Comparison of ENCODE assay signal across 18 cellular contexts in genomic region chr17:75478508-75478907, GRCh38. TPM values are rescaled to one million over a fixed set of nuclear protein-coding genes. Genes with fewer than 3 reads are reported as not detected.
DNase-seq lines count a peak whose midpoint lies in the region; ATAC-seq and TF ChIP-seq lines count a peak whose summit lies in the region.
"Had no signal": no experiment of that assay in that cellular context is flagged by ENCODE, and none has a peak within 500 bp of the region (broad histone marks: within the 10 kb centered on the region; RNA-seq: fewer than 3 reads in every experiment).

No MANE protein-coding gene starts in this region.

- 0 out of 3 replicates have a peak, but pooled peaks cover 2% of the 10 kb centered on the region for H3K36me3 Mint-ChIP-seq in GM23338 (ENCODE audit: low read depth)
- H3K36me3 Mint-ChIP-seq: natural killer cell had no signal

- H4K20me1 ChIP-seq in GM23338 (replicated peaks; ENCODE audit: insufficient read depth) (no peaks in the 10 kb centered on the region; the same call in 1 of the 2 replicates), fibroblast of lung (ENCODE audit: control insufficient read depth, extremely low read depth, insufficient read depth, low read length) (no peaks in the 10 kb centered on the region)

- peaks cover 7% of the 10 kb centered on the region for H3K4me1 Mint-ChIP-seq in GM23338
- H3K4me1 Mint-ChIP-seq: activated naive CD8-positive, alpha-beta T cell treated with anti-CD3 and anti-CD28 coated beads, Interleukin-2, amount 10 ng/mL, durations not matched to agents 7 days and 5 days; memory B cell had no signal

- no peaks in the 10 kb centered on the region for H3K9me2 ChIP-seq in GM23338 (ENCODE audit: insufficient read depth)

- H3K9me3 ChIP-seq in NT2/D1 (ENCODE audit: insufficient read depth, low read length) (no peaks in the 10 kb centered on the region), fibroblast of lung (ENCODE audit: control insufficient read depth, insufficient read depth, low read depth, low read length) (no peaks in the 10 kb centered on the region), parathyroid adenoma (ENCODE audit: control insufficient read depth, low read length) (no peaks in the 10 kb centered on the region), esophagus squamous epithelium (no peaks in the 10 kb centered on the region)
- H3K9me3 ChIP-seq: prostate gland, thyroid gland had no signal

- H3K27ac Mint-ChIP-seq in GM23338, result peak overlapping the region; percentile 72
- H3K27ac Mint-ChIP-seq: activated naive CD8-positive, alpha-beta T cell treated with anti-CD3 and anti-CD28 coated beads, Interleukin-2, amount 10 ng/mL, durations not matched to agents 7 days and 5 days; memory B cell; natural killer cell had no signal

- H3K4me1 ChIP-seq in GM23338 (ENCODE audit: insufficient read depth) (peaks cover 5% of the 10 kb centered on the region; the same call in 1 of the 2 replicates), NT2/D1 (ENCODE audit: insufficient read depth, insufficient read length) (peaks cover 27% of the 10 kb centered on the region), fibroblast of lung (ENCODE audit: control insufficient read depth, extremely low read depth, insufficient read depth, low read length) (peaks cover 14% of the 10 kb centered on the region), parathyroid adenoma (peaks cover 6% of the 10 kb centered on the region), esophagus squamous epithelium (peaks cover 19 to 53% (median 33%) of the 10 kb centered on the region in 3 donors)
- H3K4me1 ChIP-seq: prostate gland had no signal

- H3K27ac ChIP-seq in GM23338 (ENCODE audit: low read depth) (peak overlapping the region; percentile 64), fibroblast of lung (ENCODE audit: insufficient read depth, low read length) (no peak overlapping the region), parathyroid adenoma (no peak overlapping the region), esophagus squamous epithelium (no peak overlapping the region)
- H3K27ac ChIP-seq: prostate gland, thyroid gland had no signal

- H3K79me2 ChIP-seq in GM23338 (replicated peaks; ENCODE audit: insufficient read depth) (no peaks in the 10 kb centered on the region), fibroblast of lung (ENCODE audit: control insufficient read depth, insufficient read depth, low read length) (no peaks in the 10 kb centered on the region), parathyroid adenoma (peaks cover 23% of the 10 kb centered on the region)

- H3F3A ChIP-seq in GM23338 (replicated peaks; ENCODE audit: low read depth), result no peaks in the 10 kb centered on the region

- peaks cover 15% of the 10 kb centered on the region for H3K27me3 Mint-ChIP-seq in GM23338 (ENCODE audit: insufficient read depth, low read depth, poor library complexity)
- H3K27me3 Mint-ChIP-seq: activated naive CD8-positive, alpha-beta T cell treated with anti-CD3 and anti-CD28 coated beads, Interleukin-2, amount 10 ng/mL, durations not matched to agents 7 days and 5 days; CD4-positive, alpha-beta memory T cell; memory B cell had no signal

- intact Hi-C loops in esophagus squamous epithelium (cut with DNase I), result loop anchor here (10.0 kb wide), 1 partner anchor 66 kb away; no protein-coding TSS in a partner anchor

- TF ChIP-seq POLR2A in esophagus squamous epithelium (IDR thresholded peaks at IDR 0.05), result no peak

- no peaks in the 10 kb centered on the region for H3K9me3 Mint-ChIP-seq in GM23338
- H3K9me3 Mint-ChIP-seq: activated naive CD8-positive, alpha-beta T cell treated with anti-CD3 and anti-CD28 coated beads, Interleukin-2, amount 10 ng/mL, durations not matched to agents 7 days and 5 days; CD4-positive, alpha-beta memory T cell; memory B cell; natural killer cell had no signal

- WGBS in esophagus squamous epithelium, 2 donors, result 73 to 81% methylated on average over 5 to 6 of the region's 7 CpGs

- TF ChIP-seq CTCF in GM23338 (conservative IDR thresholded peaks at IDR 0.05; ENCODE audit: low read depth in 2 of 2) (no peak), fibroblast of lung (conservative IDR thresholded peaks at IDR 0.05 in 1 of 2, IDR thresholded peaks at IDR 0.05 in 1 of 2; ENCODE audit: low read depth in 1 of 2, low read length in 2 of 2) (no peak), parathyroid adenoma (IDR thresholded peaks at IDR 0.05) (no peak), esophagus squamous epithelium (IDR thresholded peaks at IDR 0.05) (no peak)

- H3K4me3 ChIP-seq in GM23338, result no peak overlapping the region
- no peak overlapping the region for H3K4me3 ChIP-seq in NT2/D1 (ENCODE audit: insufficient read length, low read depth)
- H3K4me3 ChIP-seq in fibroblast of lung (replicated peaks in 1 of 4; ENCODE audit: control extremely low read depth in 1 of 4, insufficient read depth in 1 of 4, low read depth in 3 of 4, low read length in 4 of 4), result no peak overlapping the region
- H3K4me3 ChIP-seq in parathyroid adenoma (ENCODE audit: low read depth, low read length), result no peak overlapping the region
- H3K4me3 ChIP-seq in esophagus squamous epithelium, result no peak overlapping the region
- H3K4me3 ChIP-seq: prostate gland, thyroid gland had no signal

- H2AFZ ChIP-seq in GM23338, result no peak overlapping the region
- no peak overlapping the region for H2AFZ ChIP-seq in fibroblast of lung (ENCODE audit: low read length)
- no peak overlapping the region for H2AFZ ChIP-seq in parathyroid adenoma

- DNase-seq in GM23338 (ENCODE audit: low spot score) (peak; percentile 38), NT2/D1 (ENCODE audit: low read depth, low spot score) (no peak), fibroblast of lung (ENCODE audit: low read depth in 2 of 2) (peak; percentile 24 to 28), esophagus squamous epithelium (lab: John Stamatoyannopoulos, UW) (no peak), amniotic stem cell (lab: John Stamatoyannopoulos, UW) (no peak)
- DNase-seq: activated naive CD8-positive, alpha-beta T cell treated with anti-CD3 and anti-CD28 coated beads, Interleukin-2, amount 10 ng/mL, durations not matched to agents 7 days and 5 days; caudate nucleus; CD4-positive, alpha-beta memory T cell; effector memory CD4-positive, alpha-beta T cell; natural killer cell; NCI-H1694 treated with DMSO at 0.1 percent for 48 hours; stimulated activated naive CD4-positive, alpha-beta T cell; thyroid gland had no signal

- H3K4me3 Mint-ChIP-seq in GM23338, result no peak overlapping the region
- H3K4me3 Mint-ChIP-seq: activated naive CD8-positive, alpha-beta T cell treated with anti-CD3 and anti-CD28 coated beads, Interleukin-2, amount 10 ng/mL, durations not matched to agents 7 days and 5 days; CD4-positive, alpha-beta memory T cell; memory B cell; natural killer cell had no signal

- H3K4me2 ChIP-seq in GM23338, result peak overlapping the region; percentile 51; the same call in 1 of the 2 replicates
- H3K4me2 ChIP-seq in fibroblast of lung (ENCODE audit: extremely low read depth, insufficient read depth, low read length), result no peak overlapping the region
- H3K4me2 ChIP-seq in parathyroid adenoma (ENCODE audit: low read length), result peak overlapping the region; percentile 17

- H3K27me3 ChIP-seq in GM23338 (ENCODE audit: insufficient read depth), result no peaks in the 10 kb centered on the region
- H3K27me3 ChIP-seq in NT2/D1 (ENCODE audit: insufficient read depth, insufficient read length), result no peaks in the 10 kb centered on the region
- H3K27me3 ChIP-seq in fibroblast of lung (ENCODE audit: control insufficient read depth, insufficient read depth, low read length), result no peaks in the 10 kb centered on the region
- H3K27me3 ChIP-seq in parathyroid adenoma (ENCODE audit: control insufficient read depth, insufficient read depth, low read length), result no peaks in the 10 kb centered on the region
- no peaks in the 10 kb centered on the region for H3K27me3 ChIP-seq in esophagus squamous epithelium
- H3K27me3 ChIP-seq: thyroid gland had no signal

- ATAC-seq in GM23338, result peak; percentile 54
- ATAC-seq in GM19395 (IDR thresholded peaks at IDR 0.05; ENCODE audit: unreplicated experiment), result no peak
- ATAC-seq in GM19324 (IDR thresholded peaks at IDR 0.05; ENCODE audit: low FRiP score, unreplicated experiment), result no peak
- ATAC-seq: natural killer cell had no signal

- H3K9ac ChIP-seq in NT2/D1 (ENCODE audit: insufficient read length, low read depth) (peak overlapping the region; percentile 63), fibroblast of lung (ENCODE audit: insufficient read depth, low read length) (no peak overlapping the region), parathyroid adenoma (no peak overlapping the region)

- H3K36me3 ChIP-seq in GM23338 (ENCODE audit: insufficient read depth), result no peaks in the 10 kb centered on the region
- peaks cover 39% of the 10 kb centered on the region for H3K36me3 ChIP-seq in NT2/D1 (ENCODE audit: insufficient read depth, insufficient read length, low read length)
- no peaks in the 10 kb centered on the region for H3K36me3 ChIP-seq in fibroblast of lung (ENCODE audit: control insufficient read depth, insufficient read depth, low read length)
- H3K36me3 ChIP-seq in parathyroid adenoma (ENCODE audit: control insufficient read depth, insufficient read depth, low read length), result no peaks in the 10 kb centered on the region
- peaks cover 0 to 54% (median 1%) of the 10 kb centered on the region in 3 donors for H3K36me3 ChIP-seq in esophagus squamous epithelium
- H3K36me3 ChIP-seq: prostate gland, thyroid gland had no signal

RNA-seq across cellular contexts. Expression of gene TMEM94, which starts 22.1 kb away (rescaled TPM):
- total RNA-seq in GM23338 (2014; rRNA removed; shearing (Covaris generic)), result 36.6 and 66.0 TPM in 2 replicates
- 21.9 and 24.0 TPM in 2 replicates for polyA plus RNA-seq in GM23338 (2016; fragmentation: Nextera tagmentation; extraction: Ambion mirVana)
- total RNA-seq in fibroblast of lung, result 19.8 and 35.0 TPM in 2 replicates
- polyA plus RNA-seq in fibroblast of lung, result 18.3 and 25.2 TPM in 2 replicates
- polyA plus RNA-seq in fibroblast of lung (2012), result 24.9 and 29.9 TPM in 2 replicates
- polyA minus RNA-seq in fibroblast of lung (ENCODE audit: low replicate concordance), result 90.2 and 139 TPM in 2 replicates
- 10 to 100 TPM; 19.3 to 56.5 (median 28.3) TPM for total RNA-seq in esophagus squamous epithelium

RNA-seq across cellular contexts. Expression of gene CASKIN2, which starts 36.8 kb away (rescaled TPM):
- total RNA-seq in GM23338 (2014; rRNA removed; shearing (Covaris generic)), result 17.7 and 21.5 TPM in 2 replicates
- polyA plus RNA-seq in GM23338 (2016; fragmentation: Nextera tagmentation; extraction: Ambion mirVana) (4.7 and 4.9 TPM in 2 replicates), fibroblast of lung (3.4 and 4.5 TPM in 2 replicates)
- total RNA-seq in fibroblast of lung (4.9 and 8.3 TPM in 2 replicates), esophagus squamous epithelium (10 to 100 TPM in 3 of 4 donors, 1 to 10 TPM in 1; 9.5 to 12.2 (median 10.4) TPM)
- polyA plus RNA-seq in fibroblast of lung (2012), result 6.5 and 7.7 TPM in 2 replicates
- 22.1 and 28.7 TPM in 2 replicates for polyA minus RNA-seq in fibroblast of lung (ENCODE audit: low replicate concordance)
- polyA plus RNA-seq: CD4-positive, alpha-beta memory T cell had no signal

RNA-seq across cellular contexts. Expression of gene TSEN54, which starts 37.8 kb away (rescaled TPM):
- 61.9 and 62.5 TPM in 2 replicates for total RNA-seq in GM23338 (2014; rRNA removed; shearing (Covaris generic))
- polyA plus RNA-seq in GM23338 (2016; fragmentation: Nextera tagmentation; extraction: Ambion mirVana) (45.9 and 48.2 TPM in 2 replicates), fibroblast of lung (5.3 and 10.1 TPM in 2 replicates)
- total RNA-seq in fibroblast of lung (7.8 and 10.0 TPM in 2 replicates), esophagus squamous epithelium (10 to 100 TPM; 18.3 to 33.2 (median 23.1) TPM)
- polyA plus RNA-seq in fibroblast of lung (2012), result 6.1 and 11.4 TPM in 2 replicates
- 9.1 and 13.8 TPM in 2 replicates for polyA minus RNA-seq in fibroblast of lung (ENCODE audit: low replicate concordance)

RNA-seq across cellular contexts. Expression of gene LLGL2, which starts 47.0 kb away (rescaled TPM):
- 63.9 and 78.5 TPM in 2 replicates for total RNA-seq in GM23338 (2014; rRNA removed; shearing (Covaris generic))
- polyA plus RNA-seq in GM23338 (2016; fragmentation: Nextera tagmentation; extraction: Ambion mirVana) (62.5 and 71.9 TPM in 2 replicates), fibroblast of lung (0.02 and 0.03 TPM in 2 replicates)
- total RNA-seq in fibroblast of lung (0.26 and 0.33 TPM in 2 replicates), esophagus squamous epithelium (100 to 1,000 TPM in 1 of 4 donors, 10 to 100 TPM in 3; 40.0 to 101 (median 67.3) TPM)
- 0.08 and 0.48 TPM in 2 replicates for polyA plus RNA-seq in fibroblast of lung (2012)
- not detected in 2 replicates for polyA minus RNA-seq in fibroblast of lung (ENCODE audit: low replicate concordance)

Comparison
In these comparisons a context has a peak if more than half of its experiments do, and no peak if none do; other contexts are left out.
1. DNase-seq: peak in GM23338 (single experiment) and fibroblast of lung (2 of 2); none in NT2/D1 (single experiment), esophagus squamous epithelium (single experiment) and amniotic stem cell (single experiment).